ENCODE assay signal across 1 cellular context in genomic region chr17:78019367-78019975, GRCh38.
TF ChIP-seq lines count a peak whose summit lies in the region.

No MANE protein-coding gene starts in this region.

TF ChIP-seq in GM12878, 131 proteins besides CTCF, POLR2A, EP300 and RAD21 (continued from another document):
- TF ChIP-seq, protein P1, sequence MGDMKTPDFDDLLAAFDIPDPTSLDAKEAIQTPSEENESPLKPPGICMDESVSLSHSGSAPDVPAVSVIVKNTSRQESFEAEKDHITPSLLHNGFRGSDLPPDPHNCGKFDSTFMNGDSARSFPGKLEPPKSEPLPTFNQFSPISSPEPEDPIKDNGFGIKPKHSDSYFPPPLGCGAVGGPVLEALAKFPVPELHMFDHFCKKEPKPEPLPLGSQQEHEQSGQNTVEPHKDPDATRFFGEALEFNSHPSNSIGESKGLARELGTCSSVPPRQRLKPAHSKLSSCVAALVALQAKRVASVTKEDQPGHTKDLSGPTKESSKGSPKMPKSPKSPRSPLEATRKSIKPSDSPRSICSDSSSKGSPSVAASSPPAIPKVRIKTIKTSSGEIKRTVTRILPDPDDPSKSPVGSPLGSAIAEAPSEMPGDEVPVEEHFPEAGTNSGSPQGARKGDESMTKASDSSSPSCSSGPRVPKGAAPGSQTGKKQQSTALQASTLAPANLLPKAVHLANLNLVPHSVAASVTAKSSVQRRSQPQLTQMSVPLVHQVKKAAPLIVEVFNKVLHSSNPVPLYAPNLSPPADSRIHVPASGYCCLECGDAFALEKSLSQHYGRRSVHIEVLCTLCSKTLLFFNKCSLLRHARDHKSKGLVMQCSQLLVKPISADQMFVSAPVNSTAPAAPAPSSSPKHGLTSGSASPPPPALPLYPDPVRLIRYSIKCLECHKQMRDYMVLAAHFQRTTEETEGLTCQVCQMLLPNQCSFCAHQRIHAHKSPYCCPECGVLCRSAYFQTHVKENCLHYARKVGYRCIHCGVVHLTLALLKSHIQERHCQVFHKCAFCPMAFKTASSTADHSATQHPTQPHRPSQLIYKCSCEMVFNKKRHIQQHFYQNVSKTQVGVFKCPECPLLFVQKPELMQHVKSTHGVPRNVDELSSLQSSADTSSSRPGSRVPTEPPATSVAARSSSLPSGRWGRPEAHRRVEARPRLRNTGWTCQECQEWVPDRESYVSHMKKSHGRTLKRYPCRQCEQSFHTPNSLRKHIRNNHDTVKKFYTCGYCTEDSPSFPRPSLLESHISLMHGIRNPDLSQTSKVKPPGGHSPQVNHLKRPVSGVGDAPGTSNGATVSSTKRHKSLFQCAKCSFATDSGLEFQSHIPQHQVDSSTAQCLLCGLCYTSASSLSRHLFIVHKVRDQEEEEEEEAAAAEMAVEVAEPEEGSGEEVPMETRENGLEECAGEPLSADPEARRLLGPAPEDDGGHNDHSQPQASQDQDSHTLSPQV (IDR thresholded peaks at IDR 0.05), result peak; percentile 30; the same call in 1 of the 2 replicates
- TF ChIP-seq SMAD1 (IDR thresholded peaks at IDR 0.05; ENCODE audit: low read depth, partially characterized antibody) (no peak), WRNIP1 (IDR thresholded peaks at IDR 0.05; ENCODE audit: borderline replicate concordance, low read depth, low read length) (no peak), ESRRA (IDR thresholded peaks at IDR 0.05; ENCODE audit: low read length) (no peak), SMC3 (IDR thresholded peaks at IDR 0.05; ENCODE audit: borderline replicate concordance, low read length) (peak; percentile 55; the same call in 1 of the 2 replicates), BCL11A (IDR thresholded peaks at IDR 0.05; ENCODE audit: low read depth, low read length) (no peak), GABPA (IDR thresholded peaks at IDR 0.05; ENCODE audit: low read depth) (no peak)
- TF ChIP-seq, protein P2, sequence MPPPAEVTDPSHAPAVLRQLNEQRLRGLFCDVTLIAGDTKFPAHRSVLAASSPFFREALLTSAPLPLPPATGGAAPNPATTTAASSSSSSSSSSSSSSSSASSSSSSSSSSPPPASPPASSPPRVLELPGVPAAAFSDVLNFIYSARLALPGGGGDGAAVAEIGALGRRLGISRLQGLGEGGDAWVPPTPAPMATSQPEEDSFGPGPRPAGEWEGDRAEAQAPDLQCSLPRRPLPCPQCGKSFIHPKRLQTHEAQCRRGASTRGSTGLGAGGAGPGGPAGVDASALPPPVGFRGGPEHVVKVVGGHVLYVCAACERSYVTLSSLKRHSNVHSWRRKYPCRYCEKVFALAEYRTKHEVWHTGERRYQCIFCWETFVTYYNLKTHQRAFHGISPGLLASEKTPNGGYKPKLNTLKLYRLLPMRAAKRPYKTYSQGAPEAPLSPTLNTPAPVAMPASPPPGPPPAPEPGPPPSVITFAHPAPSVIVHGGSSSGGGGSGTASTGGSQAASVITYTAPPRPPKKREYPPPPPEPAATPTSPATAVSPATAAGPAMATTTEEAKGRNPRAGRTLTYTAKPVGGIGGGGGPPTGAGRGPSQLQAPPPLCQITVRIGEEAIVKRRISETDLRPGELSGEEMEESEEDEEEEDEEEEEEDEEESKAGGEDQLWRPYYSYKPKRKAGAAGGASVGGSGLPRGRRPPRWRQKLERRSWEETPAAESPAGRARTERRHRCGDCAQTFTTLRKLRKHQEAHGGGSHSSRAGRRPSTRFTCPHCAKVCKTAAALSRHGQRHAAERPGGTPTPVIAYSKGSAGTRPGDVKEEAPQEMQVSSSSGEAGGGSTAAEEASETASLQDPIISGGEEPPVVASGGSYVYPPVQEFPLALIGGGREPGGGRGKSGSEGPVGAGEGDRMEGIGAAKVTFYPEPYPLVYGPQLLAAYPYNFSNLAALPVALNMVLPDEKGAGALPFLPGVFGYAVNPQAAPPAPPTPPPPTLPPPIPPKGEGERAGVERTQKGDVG (CRISPR knock-in tag; IDR thresholded peaks at IDR 0.05), result no peak
- TF ChIP-seq, protein P3, sequence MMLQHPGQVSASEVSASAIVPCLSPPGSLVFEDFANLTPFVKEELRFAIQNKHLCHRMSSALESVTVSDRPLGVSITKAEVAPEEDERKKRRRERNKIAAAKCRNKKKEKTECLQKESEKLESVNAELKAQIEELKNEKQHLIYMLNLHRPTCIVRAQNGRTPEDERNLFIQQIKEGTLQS (IDR thresholded peaks at IDR 0.05; ENCODE audit: borderline replicate concordance, extremely low read depth, low read depth, low read length), result no peak
